Comparison of ENCODE assay signal across 15 cellular contexts in the genomic region with DNA sequence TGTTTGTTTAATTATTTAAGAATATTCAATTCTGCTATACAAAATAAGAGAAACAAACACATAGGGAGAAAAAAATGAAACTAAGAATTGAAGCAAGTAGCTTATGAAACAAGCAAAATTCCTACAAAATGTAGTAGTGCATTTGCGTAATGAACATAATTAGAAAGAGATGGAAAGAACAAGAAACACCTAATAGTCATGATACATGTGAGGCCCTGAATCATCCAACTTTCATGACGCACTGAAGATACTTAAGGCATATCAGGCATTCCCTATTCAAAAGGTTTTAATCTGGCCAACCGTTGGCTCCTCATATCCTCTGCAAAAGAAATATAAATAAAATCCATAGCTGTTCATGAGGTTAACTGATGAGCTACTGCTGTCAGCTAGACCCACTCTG.
"Had no signal": no experiment of that assay in that cellular context is flagged by ENCODE, and none has a peak within 500 bp of the region (broad histone marks: within the 10 kb centered on the region; RNA-seq: fewer than 3 reads in every experiment).

No MANE protein-coding gene starts in this region.

- H3K4me3 ChIP-seq: ascending aorta, colonic mucosa, heart left ventricle, left ventricle myocardium inferior, pancreas had no signal

- H3K9me3 ChIP-seq: ascending aorta, colonic mucosa, heart left ventricle, left ventricle myocardium inferior, pancreas had no signal

- H3K36me3 ChIP-seq: ascending aorta, colonic mucosa, heart left ventricle, left ventricle myocardium inferior, pancreas had no signal

- ATAC-seq: activated CD8-positive, alpha-beta memory T cell treated with anti-CD3 and anti-CD28 coated beads, Interleukin-2, amount 10 ng/mL, durations not matched to agents 7 days and 5 days; foreskin keratinocyte; heart left ventricle; pancreas had no signal

- H3K27me3 ChIP-seq: ascending aorta, colonic mucosa, foreskin keratinocyte, heart left ventricle, pancreas had no signal

- H3K4me1 ChIP-seq: colonic mucosa, pancreas had no signal

- H3K27ac ChIP-seq: ascending aorta, colonic mucosa, foreskin keratinocyte, heart left ventricle, left ventricle myocardium inferior, pancreas had no signal

- DNase-seq: activated CD4-positive, alpha-beta T cell treated with anti-CD3 and anti-CD28 coated beads for 1 hour; activated CD4-positive, alpha-beta T cell treated with anti-CD3 and anti-CD28 coated beads, Interleukin-2, amount 50 U/mL, for 48 hours; activated CD8-positive, alpha-beta memory T cell treated with anti-CD3 and anti-CD28 coated beads, Interleukin-2, amount 10 ng/mL, durations not matched to agents 7 days and 5 days; activated gamma-delta T cell treated with Interleukin-2 at 50 U/mL for 16 hours; activated naive CD8-positive, alpha-beta T cell treated with anti-CD3 and anti-CD28 coated beads, Interleukin-2, amount 10 ng/mL, durations not matched to agents 7 days and 5 days; activated T-cell treated with anti-CD3 and anti-CD28 coated beads, Interleukin-2, amount 50 U/mL, for 24 hours; colonic mucosa; foreskin keratinocyte; heart left ventricle; left ventricle myocardium inferior; pancreas; stimulated activated CD4-positive, alpha-beta T cell treated with anti-CD3 and anti-CD28 coated beads, Interleukin-2, amount 100 ng/mL, for 48 hours; stimulated activated CD8-positive, alpha-beta memory T cell treated with anti-CD3 and anti-CD28 coated beads, Interleukin-4, amount 100 ng/mL, for 48 hours; SW 1271 had no signal
